Comparison of ENCODE assay signal across 8 cellular contexts in the genomic region with DNA sequence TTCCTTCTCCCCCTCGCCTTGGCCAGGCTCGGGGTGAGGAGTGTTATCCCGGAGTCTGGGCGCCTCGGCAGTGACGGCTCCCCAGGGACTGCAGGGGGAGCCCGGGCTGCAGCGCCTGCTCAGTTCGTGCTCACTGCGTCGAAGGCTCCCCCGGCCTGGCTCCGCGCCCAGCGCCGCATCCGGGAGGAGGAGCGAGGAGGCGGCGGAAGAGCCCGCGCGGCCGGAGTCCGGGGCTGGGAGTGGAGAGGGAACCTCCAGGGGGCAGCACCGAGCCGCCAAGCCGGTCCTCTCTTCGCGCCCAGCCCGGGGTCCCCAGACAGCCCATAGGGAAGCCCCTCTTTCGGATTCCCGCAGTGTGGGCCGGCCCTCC. TPM values are rescaled to one million over a fixed set of nuclear protein-coding genes. Genes with fewer than 3 reads are reported as not detected.
A peak's percentile ranks its signal among the peaks of the same experiment; 100 is the strongest.
DNase-seq lines count a peak whose midpoint lies in the region; ATAC-seq, FAIRE-seq and TF ChIP-seq lines count a peak whose summit lies in the region.

No MANE protein-coding gene starts in this region.

- peaks cover 31 to 38% (median 37%) of the 10 kb centered on the region in 11 experiments for H4K20me1 ChIP-seq in BLaER1 treated with 17β-estradiol and CSF1 and Interleukin-3, amounts not matched to agents 10 nM and 100 nM

- H3K4me3 ChIP-seq in BLaER1 treated with 17β-estradiol and CSF1 and Interleukin-3, amounts not matched to agents 10 nM and 100 nM, result peak overlapping the region; percentile 72 to 96 (median 84)
- peak overlapping the region; percentile 62 to 84 (median 83) for H3K4me3 ChIP-seq in liver (ENCODE audit: low read depth in 1 of 3, low read length in 3 of 3)

- H3K4me3 Mint-ChIP-seq in activated CD4-positive, alpha-beta T cell treated with anti-CD3 and anti-CD28 coated beads, Interleukin-2, amount 10 ng/mL, durations not matched to agents 7 days and 5 days, result peak overlapping the region; percentile 85

- peak overlapping the region; percentile 85 to 97 (median 90) for H3K9ac ChIP-seq in BLaER1 treated with 17β-estradiol and CSF1 and Interleukin-3, amounts not matched to agents 10 nM and 100 nM
- H3K9ac ChIP-seq in liver (ENCODE audit: low read depth in 1 of 2, low read length in 2 of 2), result peak overlapping the region; percentile 74 to 76

- under 1% methylated on average over 34 of the region's 34 CpGs for WGBS in liver

- no peaks in the 10 kb centered on the region for H3K36me3 Mint-ChIP-seq in activated CD4-positive, alpha-beta T cell treated with anti-CD3 and anti-CD28 coated beads, Interleukin-2, amount 10 ng/mL, durations not matched to agents 7 days and 5 days (ENCODE audit: low read depth)

- H3K27ac ChIP-seq in BLaER1 treated with 17β-estradiol and CSF1 and Interleukin-3, amounts not matched to agents 10 nM and 100 nM, result peak overlapping the region; percentile 88 to 95 (median 93)
- peak overlapping the region; percentile 94 to 95 for H3K27ac ChIP-seq in liver (ENCODE audit: low read depth in 1 of 2, low read length in 2 of 2)

- peaks cover 36% of the 10 kb centered on the region for H3K4me1 Mint-ChIP-seq in activated CD4-positive, alpha-beta T cell treated with anti-CD3 and anti-CD28 coated beads, Interleukin-2, amount 10 ng/mL, durations not matched to agents 7 days and 5 days

- H3K36me3 ChIP-seq in BLaER1 treated with 17β-estradiol and CSF1 and Interleukin-3, amounts not matched to agents 10 nM and 100 nM, result peaks cover 13 to 34% (median 30%) of the 10 kb centered on the region in 11 experiments
- H3K36me3 ChIP-seq in liver (ENCODE audit: control insufficient read depth in 4 of 4, insufficient read depth in 3 of 4, low read depth in 1 of 4, low read length in 3 of 4), result peaks cover 2 to 14% (median 13%) of the 10 kb centered on the region in 4 donors

- no peaks in the 10 kb centered on the region for H3K9me3 Mint-ChIP-seq in activated CD4-positive, alpha-beta T cell treated with anti-CD3 and anti-CD28 coated beads, Interleukin-2, amount 10 ng/mL, durations not matched to agents 7 days and 5 days

- TF ChIP-seq RAD21 in liver (IDR thresholded peaks at IDR 0.05), result peak; percentile 73 to 74

- POLR2A ChIA-PET in activated CD4-positive, alpha-beta T cell treated with anti-CD3 and anti-CD28 coated beads, Interleukin-2, amount 10 ng/mL, durations not matched to agents 7 days and 5 days (lab: Charles Lee), result no interaction called here

- peak; percentile 73 for TF ChIP-seq CTCF in liver (IDR thresholded peaks at IDR 0.05; ENCODE audit: low read depth, low read length, missing input control)

- peak overlapping the region; percentile 95 for H3K27ac Mint-ChIP-seq in activated CD4-positive, alpha-beta T cell treated with anti-CD3 and anti-CD28 coated beads, Interleukin-2, amount 10 ng/mL, durations not matched to agents 7 days and 5 days

- peaks cover 0 to 8% (median 0%) of the 10 kb centered on the region in 11 experiments; a peak in 1 of 22 replicates for H3K9me3 ChIP-seq in BLaER1 treated with 17β-estradiol and CSF1 and Interleukin-3, amounts not matched to agents 10 nM and 100 nM (replicated peaks in 1 of 11)
- H3K9me3 ChIP-seq in liver (ENCODE audit: control insufficient read depth in 4 of 4, low read length in 3 of 4), result no peaks in the 10 kb centered on the region

- H3K4me2 ChIP-seq in BLaER1 treated with 17β-estradiol and CSF1 and Interleukin-3, amounts not matched to agents 10 nM and 100 nM, result peak overlapping the region; percentile 82 to 98 (median 95)

- DNase-seq in GM19239 (ENCODE audit: insufficient read length, low spot score), result peak; percentile 89
- peak; percentile 44 for DNase-seq in NCI-H524 treated with DMSO at 0.1 percent for 48 hours (lab: John Stamatoyannopoulos, UW)
- DNase-seq in activated CD4-positive, alpha-beta T cell treated with anti-CD3 and anti-CD28 coated beads, Interleukin-2, amount 10 ng/mL, durations not matched to agents 7 days and 5 days, result peak; percentile 90
- DNase-seq in dedifferentiated amniotic fluid mesenchymal stem cell (ENCODE audit: extremely low spot score), result peak; percentile 92
- DNase-seq in stimulated activated CD4-positive, alpha-beta T cell treated with anti-CD3 and anti-CD28 coated beads, Interleukin-4, amount 100 ng/mL, for 1 hour, result peak; percentile 94

- peaks cover 63 to 72% (median 68%) of the 10 kb centered on the region in 10 experiments for H3K4me1 ChIP-seq in BLaER1 treated with 17β-estradiol and CSF1 and Interleukin-3, amounts not matched to agents 10 nM and 100 nM
- peaks cover 0 to 25% (median 14%) of the 10 kb centered on the region in 4 donors for H3K4me1 ChIP-seq in liver (ENCODE audit: control insufficient read depth in 4 of 4, insufficient read depth in 4 of 4, low read length in 3 of 4)

- ATAC-seq in HG03442 (IDR thresholded peaks at IDR 0.05; ENCODE audit: unreplicated experiment), result peak; percentile 49

- CTCF ChIA-PET in activated CD4-positive, alpha-beta T cell treated with anti-CD3 and anti-CD28 coated beads, Interleukin-2, amount 10 ng/mL, durations not matched to agents 7 days and 5 days (lab: Charles Lee), result interaction anchor here (0.6 to 4.2 kb wide), 18 partner anchors 9 to 433 kb away, joined by 3 to 30 read pairs (median 6); a partner anchor contains a TSS

- FAIRE-seq in GM19239 (lab: Jason Lieb, UNC), result peak; percentile 98

- peaks cover 18% of the 10 kb centered on the region for H3K27me3 Mint-ChIP-seq in activated CD4-positive, alpha-beta T cell treated with anti-CD3 and anti-CD28 coated beads, Interleukin-2, amount 10 ng/mL, durations not matched to agents 7 days and 5 days

- H3K27me3 ChIP-seq in BLaER1 treated with 17β-estradiol and CSF1 and Interleukin-3, amounts not matched to agents 10 nM and 100 nM, result peaks cover 0 to 16% (median 0%) of the 10 kb centered on the region in 11 experiments; a peak in 5 of 22 replicates
- no peaks in the 10 kb centered on the region for H3K27me3 ChIP-seq in liver (ENCODE audit: control insufficient read depth in 4 of 4, insufficient read depth in 4 of 4, low read length in 3 of 4)

TF ChIP-seq in liver, 16 proteins besides CTCF, POLR2A, EP300 and RAD21:
- no peak for TF ChIP-seq EGR1 (IDR thresholded peaks at IDR 0.05; ENCODE audit: low read depth in 2 of 2)
- no peak for TF ChIP-seq NR2F2 (IDR thresholded peaks at IDR 0.05)
- no peak for TF ChIP-seq FOXA1 (IDR thresholded peaks at IDR 0.05)
- TF ChIP-seq, protein P1, sequence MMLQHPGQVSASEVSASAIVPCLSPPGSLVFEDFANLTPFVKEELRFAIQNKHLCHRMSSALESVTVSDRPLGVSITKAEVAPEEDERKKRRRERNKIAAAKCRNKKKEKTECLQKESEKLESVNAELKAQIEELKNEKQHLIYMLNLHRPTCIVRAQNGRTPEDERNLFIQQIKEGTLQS (IDR thresholded peaks at IDR 0.05), result no peak
- no peak for TF ChIP-seq FOXA2 (IDR thresholded peaks at IDR 0.05)
- peak; percentile 2 for TF ChIP-seq YY1 (IDR thresholded peaks at IDR 0.05)
- TF ChIP-seq, protein P2, sequence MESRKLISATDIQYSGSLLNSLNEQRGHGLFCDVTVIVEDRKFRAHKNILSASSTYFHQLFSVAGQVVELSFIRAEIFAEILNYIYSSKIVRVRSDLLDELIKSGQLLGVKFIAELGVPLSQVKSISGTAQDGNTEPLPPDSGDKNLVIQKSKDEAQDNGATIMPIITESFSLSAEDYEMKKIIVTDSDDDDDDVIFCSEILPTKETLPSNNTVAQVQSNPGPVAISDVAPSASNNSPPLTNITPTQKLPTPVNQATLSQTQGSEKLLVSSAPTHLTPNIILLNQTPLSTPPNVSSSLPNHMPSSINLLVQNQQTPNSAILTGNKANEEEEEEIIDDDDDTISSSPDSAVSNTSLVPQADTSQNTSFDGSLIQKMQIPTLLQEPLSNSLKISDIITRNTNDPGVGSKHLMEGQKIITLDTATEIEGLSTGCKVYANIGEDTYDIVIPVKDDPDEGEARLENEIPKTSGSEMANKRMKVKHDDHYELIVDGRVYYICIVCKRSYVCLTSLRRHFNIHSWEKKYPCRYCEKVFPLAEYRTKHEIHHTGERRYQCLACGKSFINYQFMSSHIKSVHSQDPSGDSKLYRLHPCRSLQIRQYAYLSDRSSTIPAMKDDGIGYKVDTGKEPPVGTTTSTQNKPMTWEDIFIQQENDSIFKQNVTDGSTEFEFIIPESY (IDR thresholded peaks at IDR 0.05), result no peak
- TF ChIP-seq, protein P3, sequence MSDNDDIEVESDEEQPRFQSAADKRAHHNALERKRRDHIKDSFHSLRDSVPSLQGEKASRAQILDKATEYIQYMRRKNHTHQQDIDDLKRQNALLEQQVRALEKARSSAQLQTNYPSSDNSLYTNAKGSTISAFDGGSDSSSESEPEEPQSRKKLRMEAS (IDR thresholded peaks at IDR 0.05), result no peak
- peak; percentile 37 for TF ChIP-seq SP1 (IDR thresholded peaks at IDR 0.05)
- peak in 1 of 2 donors; percentile 6 for TF ChIP-seq GABPA (IDR thresholded peaks at IDR 0.05 in 1 of 2, conservative IDR thresholded peaks at IDR 0.05 in 1 of 2)
- peak in 1 of 2 donors; percentile 9 for TF ChIP-seq HNF4A (conservative IDR thresholded peaks at IDR 0.05)
- TF ChIP-seq TAF1 (conservative IDR thresholded peaks at IDR 0.05), result no peak
- TF ChIP-seq HNF4G (IDR thresholded peaks at IDR 0.05), result no peak
- no peak for TF ChIP-seq JUND (IDR thresholded peaks at IDR 0.05)

RNA-seq across cellular contexts. Expression of a gene that starts 1.3 kb away (rescaled TPM):
- 1 to 10 TPM in 1 of 2 experiments, under 1 TPM in 1; 0.97 to 1.1 TPM for total RNA-seq in activated CD4-positive, alpha-beta T cell treated with anti-CD3 and anti-CD28 coated beads, Interleukin-2, amount 10 ng/mL, durations not matched to agents 7 days and 5 days
- 1 to 10 TPM; 1.4 to 6.1 TPM for total RNA-seq in liver
- 10 to 100 TPM; 20.1 to 88.7 TPM for polyA plus RNA-seq in liver

RNA-seq across cellular contexts. Expression of a gene that starts 25.1 kb away (rescaled TPM):
- under 1 TPM; 0.62 to 0.77 TPM for total RNA-seq in activated CD4-positive, alpha-beta T cell treated with anti-CD3 and anti-CD28 coated beads, Interleukin-2, amount 10 ng/mL, durations not matched to agents 7 days and 5 days
- total RNA-seq in liver, result under 1 TPM; 0.08 to 0.28 TPM
- polyA plus RNA-seq in liver, result under 1 TPM in 1 of 2 donors, not detected in 1; 0.12 TPM

Comparison
In these comparisons a context has a peak if more than half of its experiments do, and no peak if none do; other contexts are left out.
1. Peak in every context shown above with its lines: DNase-seq, ATAC-seq, H3K4me3 ChIP-seq and H3K27ac ChIP-seq.
2. DNase-seq: peak in every context shown above with its lines; median percentile 94 in stimulated activated CD4-positive, alpha-beta T cell treated with anti-CD3 and anti-CD28 coated beads, Interleukin-4, amount 100 ng/mL, for 1 hour; 92 in dedifferentiated amniotic fluid mesenchymal stem cell; 90 in activated CD4-positive, alpha-beta T cell treated with anti-CD3 and anti-CD28 coated beads, Interleukin-2, amount 10 ng/mL, durations not matched to agents 7 days and 5 days; 89 in GM19239; 44 in NCI-H524 treated with DMSO at 0.1 percent for 48 hours.